16 cellular contexts compared by ENCODE assay signal in genomic region chr5:66881475-66882161, GRCh38.
A peak's percentile ranks its signal among the peaks of the same experiment; 100 is the strongest.
DNase-seq lines count a peak whose midpoint lies in the region; ATAC-seq, FAIRE-seq and TF ChIP-seq lines count a peak whose summit lies in the region.
"Had no signal": no experiment of that assay in that cellular context is flagged by ENCODE, and none has a peak within 500 bp of the region (broad histone marks: within the 10 kb centered on the region; RNA-seq: fewer than 3 reads in every experiment).

No MANE protein-coding gene starts in this region.

- intact Hi-C loops in adrenal gland (cut with DNase I) = no loop called here

- ATAC-seq in A549 = peak; percentile 51 to 59; a peak in 3 of 6 replicates
- ATAC-seq in GM19467 (IDR thresholded peaks at IDR 0.05; ENCODE audit: unreplicated experiment) = no peak
- ATAC-seq in GM18505 (IDR thresholded peaks at IDR 0.05; ENCODE audit: unreplicated experiment) = no peak
- ATAC-seq: K562, WTC11 had no signal

- H3K4me1 Mint-ChIP-seq in mesothelial cell of epicardium (peaks cover 39% of the 10 kb centered on the region), type B pancreatic cell (ENCODE audit: unreplicated experiment) (peaks cover 19% of the 10 kb centered on the region)
- H3K4me1 Mint-ChIP-seq: WTC11 had no signal

- H3K27ac ChIP-seq in A549 (peak overlapping the region; percentile 86 to 87), adrenal gland (peak overlapping the region in 3 of 5 donors; percentile 23 to 58 (median 34))
- H3K27ac ChIP-seq: SJCRH30, testis had no signal

- no peaks in the 10 kb centered on the region for H3K36me3 ChIP-seq in adrenal gland (replicated peaks in 1 of 2)
- H3K36me3 ChIP-seq: SJCRH30 had no signal

- peak in 1 of 2 experiments; percentile 81 for DNase-seq in A549 (ENCODE audit: low read depth in 1 of 2, low spot score in 1 of 2)
- DNase-seq in adrenal gland = peak in 2 of 7 donors; percentile 26 to 37
- DNase-seq in fibroblast of the aortic adventitia (ENCODE audit: low read depth) = peak; percentile 56
- no peak for DNase-seq in mesothelial cell of epicardium (ENCODE audit: low spot score in 2 of 2, unreplicated experiment in 2 of 2)
- DNase-seq in type B pancreatic cell (ENCODE audit: extremely low spot score, unreplicated experiment) = no peak
- no peak for DNase-seq in NCI-H774 (lab: John Stamatoyannopoulos, UW)
- DNase-seq: activated naive CD4-positive, alpha-beta T cell treated with anti-CD3 and anti-CD28 coated beads for 36 hours; NCI-H187; NCI-H69; SJCRH30; testis had no signal

- TF ChIP-seq RAD21 in A549 (conservative IDR thresholded peaks at IDR 0.05 in 1 of 2, IDR thresholded peaks at IDR 0.05 in 1 of 2) = peak; percentile 1 to 56; a peak in 3 of 5 replicates

- no peaks in the 10 kb centered on the region for H3K27me3 ChIP-seq in adrenal gland
- H3K27me3 ChIP-seq: SJCRH30, testis had no signal

- peak; percentile 97 for FAIRE-seq in A549 (lab: Jason Lieb, UNC)
- FAIRE-seq: colon, K562 had no signal

- TF ChIP-seq POLR2A in A549 (IDR thresholded peaks at IDR 0.05; ENCODE audit: low read length) (no peak), adrenal gland (IDR thresholded peaks at IDR 0.05) (no peak), GM18505 (IDR thresholded peaks at IDR 0.05; ENCODE audit: borderline replicate concordance, extremely low read depth, insufficient read depth, insufficient read length) (no peak)

- CTCF ChIA-PET in A549 (lab: Yijun Ruan, JAX) = interaction anchor here (0.8 kb wide), 1 partner anchor 18 kb away, joined by 3 read pairs; no protein-coding TSS in a partner anchor

- H3K9me3 ChIP-seq in A549 = no peaks in the 10 kb centered on the region
- no peaks in the 10 kb centered on the region for H3K9me3 ChIP-seq in adrenal gland (replicated peaks in 1 of 3)
- H3K9me3 ChIP-seq: SJCRH30, testis had no signal

- peak overlapping the region; percentile 83 for H3K4me2 ChIP-seq in A549

- H3K36me3 Mint-ChIP-seq in mesothelial cell of epicardium (no peaks in the 10 kb centered on the region), type B pancreatic cell (no peaks in the 10 kb centered on the region)
- H3K36me3 Mint-ChIP-seq: WTC11 had no signal

- H3K4me1 ChIP-seq in A549 (peaks cover 71% of the 10 kb centered on the region), adrenal gland (replicated peaks in 1 of 2) (peaks cover 10 to 17% of the 10 kb centered on the region in 2 donors)
- H3K4me1 ChIP-seq: SJCRH30, testis had no signal

- H3K4me3 ChIP-seq in A549 (no peak overlapping the region), adrenal gland (no peak overlapping the region), fibroblast of the aortic adventitia (ENCODE audit: low read depth, low read length) (no peak overlapping the region)
- H3K4me3 ChIP-seq: K562, SJCRH30, testis had no signal

- H3K9me3 Mint-ChIP-seq in mesothelial cell of epicardium (no peaks in the 10 kb centered on the region), type B pancreatic cell (no peaks in the 10 kb centered on the region)
- H3K9me3 Mint-ChIP-seq: activated naive CD4-positive, alpha-beta T cell treated with anti-CD3 and anti-CD28 coated beads for 36 hours had no signal

- TF ChIP-seq EP300 in A549 (IDR thresholded peaks at IDR 0.05) = peak; percentile 80 to 89; a peak in 4 of 5 replicates

- WGBS in A549 (ENCODE audit: missing lambda C conversion rate) = 1% methylated on average over 2 of the region's 2 CpGs
- WGBS in adrenal gland, 4 donors = 28 to 44% (median 33%) methylated on average over 2 of the region's 2 CpGs

- POLR2A ChIA-PET in A549 (lab: Yijun Ruan, JAX) = no interaction called here

- H3K27me3 Mint-ChIP-seq in mesothelial cell of epicardium (ENCODE audit: low read depth) (no peaks in the 10 kb centered on the region), type B pancreatic cell (no peaks in the 10 kb centered on the region)

- H3K4me3 Mint-ChIP-seq in mesothelial cell of epicardium (no peak overlapping the region), type B pancreatic cell (no peak overlapping the region)
- H3K4me3 Mint-ChIP-seq: activated naive CD4-positive, alpha-beta T cell treated with anti-CD3 and anti-CD28 coated beads for 36 hours; WTC11 had no signal

- H3K27ac Mint-ChIP-seq in mesothelial cell of epicardium = peak overlapping the region; percentile 81
- H3K27ac Mint-ChIP-seq in type B pancreatic cell = no peak overlapping the region
- H3K27ac Mint-ChIP-seq: activated naive CD4-positive, alpha-beta T cell treated with anti-CD3 and anti-CD28 coated beads for 36 hours; WTC11 had no signal

- TF ChIP-seq CTCF in A549 (IDR thresholded peaks at IDR 0.05) = no peak
- no peak for TF ChIP-seq CTCF in adrenal gland (IDR thresholded peaks at IDR 0.05)
- TF ChIP-seq CTCF in fibroblast of the aortic adventitia (IDR thresholded peaks at IDR 0.05; ENCODE audit: insufficient read depth, low read length) = no peak
- TF ChIP-seq CTCF in mesothelial cell of epicardium (IDR thresholded peaks at IDR 0.05; ENCODE audit: unreplicated experiment) = no peak
- no peak for TF ChIP-seq CTCF in type B pancreatic cell (conservative IDR thresholded peaks at IDR 0.05)

TF ChIP-seq in A549, 52 proteins besides CTCF, POLR2A, EP300 and RAD21:
- TF ChIP-seq SREBF2 (IDR thresholded peaks at IDR 0.05) = no peak
- peak; percentile 88 for TF ChIP-seq GATA3 (IDR thresholded peaks at IDR 0.05; ENCODE audit: borderline replicate concordance)
- TF ChIP-seq, protein P1, sequence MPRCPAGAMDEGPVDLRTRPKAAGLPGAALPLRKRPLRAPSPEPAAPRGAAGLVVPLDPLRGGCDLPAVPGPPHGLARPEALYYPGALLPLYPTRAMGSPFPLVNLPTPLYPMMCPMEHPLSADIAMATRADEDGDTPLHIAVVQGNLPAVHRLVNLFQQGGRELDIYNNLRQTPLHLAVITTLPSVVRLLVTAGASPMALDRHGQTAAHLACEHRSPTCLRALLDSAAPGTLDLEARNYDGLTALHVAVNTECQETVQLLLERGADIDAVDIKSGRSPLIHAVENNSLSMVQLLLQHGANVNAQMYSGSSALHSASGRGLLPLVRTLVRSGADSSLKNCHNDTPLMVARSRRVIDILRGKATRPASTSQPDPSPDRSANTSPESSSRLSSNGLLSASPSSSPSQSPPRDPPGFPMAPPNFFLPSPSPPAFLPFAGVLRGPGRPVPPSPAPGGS (IDR thresholded peaks at IDR 0.05) = peak; percentile 91
- TF ChIP-seq MAFK (IDR thresholded peaks at IDR 0.05; ENCODE audit: partially characterized antibody) = no peak
- 0 out of 2 replicates have a peak, but pooled peaks have one; percentile 46 for TF ChIP-seq ESRRA (IDR thresholded peaks at IDR 0.05; ENCODE audit: borderline replicate concordance, low read length)
- peak; percentile 66 to 96; a peak in 4 of 5 replicates for TF ChIP-seq JUN (IDR thresholded peaks at IDR 0.05)
- TF ChIP-seq FOSL2 (IDR thresholded peaks at IDR 0.05) = peak; percentile 72
- peak; percentile 80 for TF ChIP-seq FOSL2 (CRISPR knock-in tag; IDR thresholded peaks at IDR 0.05)
- TF ChIP-seq PBX3 (IDR thresholded peaks at IDR 0.05) = 0 out of 2 replicates have a peak, but pooled peaks have one; percentile 22
- no peak for TF ChIP-seq RARB (CRISPR knock-in tag; IDR thresholded peaks at IDR 0.05)
- no peak for TF ChIP-seq HEYL (CRISPR knock-in tag; IDR thresholded peaks at IDR 0.05)
- peak; percentile 83 for TF ChIP-seq HES2 (IDR thresholded peaks at IDR 0.05)
- TF ChIP-seq JUNB (IDR thresholded peaks at IDR 0.05) = peak; percentile 90
- TF ChIP-seq NFE2L2 (conservative IDR thresholded peaks at IDR 0.05; ENCODE audit: low read length) = no peak
- TF ChIP-seq CBX2 (IDR thresholded peaks at IDR 0.05; ENCODE audit: borderline replicate concordance, low read depth) = no peak
- TF ChIP-seq CEBPB (IDR thresholded peaks at IDR 0.05) = peak; percentile 94 to 95
- TF ChIP-seq SMC3 (IDR thresholded peaks at IDR 0.05) = peak; percentile 33; the same call in 1 of the 3 replicates
TF ChIP-seq in A549: peak in this region for 10.

Comparison
In these comparisons a context has a peak if more than half of its experiments do, and no peak if none do; other contexts are left out.
1. ATAC-seq: peak in A549 (2 of 2); none in GM19467 (single experiment) and GM18505 (single experiment).